8 cellular contexts compared by ENCODE assay signal in the genomic region with DNA sequence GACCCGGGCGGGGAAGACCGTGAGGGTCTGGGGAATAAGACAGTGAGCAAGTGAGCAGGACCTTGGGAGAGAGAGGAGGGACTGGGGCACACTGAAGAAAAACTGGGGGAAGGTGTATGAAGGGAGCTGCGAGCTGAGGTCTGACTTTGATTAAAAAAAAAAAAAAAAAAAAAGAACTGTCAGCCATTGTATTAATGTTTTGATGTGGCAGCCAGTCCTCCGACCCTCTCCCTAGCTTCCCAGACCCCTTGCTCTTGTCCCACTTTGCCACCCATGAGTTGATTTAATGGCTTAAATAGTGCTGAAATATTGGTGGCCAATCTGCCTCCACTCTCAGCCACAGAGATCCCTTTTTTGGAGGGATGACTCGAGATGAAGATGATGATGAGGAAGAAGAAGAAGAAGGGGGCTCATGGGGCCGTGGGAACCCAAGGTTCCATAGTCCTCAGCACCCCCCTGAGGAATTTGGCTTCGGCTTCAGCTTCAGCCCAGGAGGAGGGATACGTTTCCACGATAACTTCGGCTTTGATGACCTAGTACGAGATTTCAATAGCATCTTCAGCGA. TPM values are rescaled to one million over a fixed set of nuclear protein-coding genes. Genes with fewer than 3 reads are reported as not detected.
DNase-seq lines count a peak whose midpoint lies in the region; ATAC-seq and TF ChIP-seq lines count a peak whose summit lies in the region.

No MANE protein-coding gene starts in this region.

- H3K4me1 ChIP-seq in DND-41 (ENCODE audit: insufficient read depth, low read length) (peaks cover 26% of the 10 kb centered on the region), Peyer's patch (peaks cover 0 to 20% (median 3%) of the 10 kb centered on the region in 4 donors), esophagus muscularis mucosa (peaks cover 16 to 24% (median 24%) of the 10 kb centered on the region in 4 donors), ovary (ENCODE audit: insufficient read depth) (peaks cover 2% of the 10 kb centered on the region)

- no peaks in the 10 kb centered on the region for H4K20me1 ChIP-seq in DND-41 (ENCODE audit: insufficient read depth, low read length)

- ATAC-seq in DND-41 (ENCODE audit: insufficient read depth, low read depth) (no peak), HG03469 (IDR thresholded peaks at IDR 0.05; ENCODE audit: unreplicated experiment) (no peak), HG03139 (IDR thresholded peaks at IDR 0.05; ENCODE audit: unreplicated experiment) (no peak), HG02970 (IDR thresholded peaks at IDR 0.05; ENCODE audit: low FRiP score, unreplicated experiment) (no peak)

- no peak for TF ChIP-seq POLR2A in Peyer's patch (IDR thresholded peaks at IDR 0.05)
- no peak for TF ChIP-seq POLR2A in esophagus muscularis mucosa (IDR thresholded peaks at IDR 0.05; ENCODE audit: low read depth)
- no peak for TF ChIP-seq POLR2A in ovary (IDR thresholded peaks at IDR 0.05)

- H3K27me3 ChIP-seq in DND-41 (ENCODE audit: insufficient read depth, low read length, poor library complexity) (no peaks in the 10 kb centered on the region), Peyer's patch (no peaks in the 10 kb centered on the region), esophagus muscularis mucosa (no peaks in the 10 kb centered on the region), ovary (no peaks in the 10 kb centered on the region)

- H3K4me3 ChIP-seq in DND-41 (ENCODE audit: low read depth in 1 of 2, low read length in 2 of 2) (peak overlapping the region; percentile 98), Peyer's patch (peak overlapping the region; percentile 73 to 87 (median 80)), esophagus muscularis mucosa (peak overlapping the region; percentile 70 to 86 (median 73)), ovary (peak overlapping the region; percentile 91)

- H3K27ac ChIP-seq in DND-41 (ENCODE audit: low read length) (peak overlapping the region; percentile 94), Peyer's patch (peak overlapping the region; percentile 83 to 91 (median 86)), esophagus muscularis mucosa (replicated peaks in 1 of 4) (peak overlapping the region; percentile 86 to 92 (median 87)), ovary (peak overlapping the region; percentile 69 to 89)

- TF ChIP-seq EP300 in esophagus muscularis mucosa (IDR thresholded peaks at IDR 0.05) (no peak), ovary (IDR thresholded peaks at IDR 0.05) (no peak)

- peaks cover 15% of the 10 kb centered on the region for H3K79me2 ChIP-seq in DND-41 (ENCODE audit: insufficient read depth, low read length)

- H3K9me3 ChIP-seq in DND-41 (ENCODE audit: insufficient read depth, low read length, severe bottlenecking) (no peaks in the 10 kb centered on the region), Peyer's patch (no peaks in the 10 kb centered on the region), esophagus muscularis mucosa (no peaks in the 10 kb centered on the region), ovary (no peaks in the 10 kb centered on the region)

- peak overlapping the region; percentile 95 for H3K9ac ChIP-seq in DND-41 (ENCODE audit: low read depth, low read length)

- TF ChIP-seq CTCF in DND-41 (IDR thresholded peaks at IDR 0.05; ENCODE audit: borderline replicate concordance, extremely low read depth, low read length, poor library complexity, severe bottlenecking) (no peak), Peyer's patch (IDR thresholded peaks at IDR 0.05) (no peak), esophagus muscularis mucosa (IDR thresholded peaks at IDR 0.05) (no peak), ovary (IDR thresholded peaks at IDR 0.05) (no peak)

- WGBS in esophagus muscularis mucosa, result 44% methylated on average over 13 of the region's 13 CpGs
- WGBS in ovary, 3 donors, result 34 to 43% (median 37%) methylated on average over 13 of the region's 13 CpGs

- DNase-seq in DND-41 (no peak), Peyer's patch (no peak), esophagus muscularis mucosa (ENCODE audit: extremely low spot score) (no peak), ovary (no peak), pons (ENCODE audit: low spot score) (no peak)

- H3K36me3 ChIP-seq in DND-41 (ENCODE audit: insufficient read depth, low read length), result peaks cover 45% of the 10 kb centered on the region
- H3K36me3 ChIP-seq in Peyer's patch, result peaks cover 0 to 40% (median 3%) of the 10 kb centered on the region in 3 donors
- peaks cover 35 to 71% (median 50%) of the 10 kb centered on the region in 4 donors for H3K36me3 ChIP-seq in esophagus muscularis mucosa
- no peaks in the 10 kb centered on the region for H3K36me3 ChIP-seq in ovary

- peak overlapping the region; percentile 93 for H3K4me2 ChIP-seq in DND-41 (ENCODE audit: insufficient read depth, low read length)

- H2AFZ ChIP-seq in DND-41 (ENCODE audit: low read depth, low read length), result peak overlapping the region; percentile 97

- intact Hi-C loops in esophagus muscularis mucosa (cut with DNase I), result loop anchor here (2.0 to 5.0 kb wide), 3 partner anchors 49 to 76 kb away; a partner anchor contains a TSS
- intact Hi-C loops in ovary (cut with DNase I), result loop anchor here in 1 of 4 donors (5.0 kb wide), 1 partner anchor 49 kb away; a partner anchor contains a TSS

RNA-seq across cellular contexts. Expression of a gene that starts 0.7 kb away (rescaled TPM):
- total RNA-seq in Peyer's patch (100 to 1,000 TPM in 1 of 4 donors, 10 to 100 TPM in 3; 71.8 to 125 (median 75.6) TPM), esophagus muscularis mucosa (100 to 1,000 TPM in 2 of 4 donors, 10 to 100 TPM in 2; 71.0 to 127 (median 104) TPM), ovary (100 to 1,000 TPM in 2 of 7 donors, 10 to 100 TPM in 5; 67.2 to 134 (median 81.3) TPM)
- polyA plus RNA-seq in ovary, result 100 to 1,000 TPM in 1 of 2 donors, 10 to 100 TPM in 1; 90.1 to 198 TPM

RNA-seq across cellular contexts. Expression of a gene that starts 47.8 kb away (rescaled TPM):
- total RNA-seq in Peyer's patch (under 1 TPM in 1 of 4 donors, not detected in 3; 0.85 TPM), esophagus muscularis mucosa (not detected), ovary (1 to 10 TPM in 1 of 7 donors, under 1 TPM in 1, not detected in 5; 0.23 to 1.0 TPM)
- polyA plus RNA-seq in ovary, result under 1 TPM in 1 of 2 donors, not detected in 1; 0.13 TPM

RNA-seq across cellular contexts. Expression of a gene that starts 52.2 kb away (rescaled TPM):
- total RNA-seq in Peyer's patch, result 10 to 100 TPM; 18.6 to 56.9 (median 31.8) TPM
- 100 to 1,000 TPM; 108 to 178 (median 128) TPM for total RNA-seq in esophagus muscularis mucosa
- total RNA-seq in ovary, result 100 to 1,000 TPM in 1 of 7 donors, 10 to 100 TPM in 6; 59.7 to 112 (median 83.7) TPM
- polyA plus RNA-seq in ovary, result 10 to 100 TPM; 53.0 to 54.7 TPM

RNA-seq across cellular contexts. Expression of a gene that starts 52.3 kb away (rescaled TPM):
- total RNA-seq in Peyer's patch, result 100 to 1,000 TPM in 1 of 4 donors, 10 to 100 TPM in 3; 48.9 to 169 (median 71.2) TPM
- total RNA-seq in esophagus muscularis mucosa, result 10 to 100 TPM; 53.6 to 79.7 (median 63.4) TPM
- 100 to 1,000 TPM in 5 of 7 donors, 10 to 100 TPM in 2; 45.5 to 161 (median 133) TPM for total RNA-seq in ovary
- 100 to 1,000 TPM in 1 of 2 donors, 10 to 100 TPM in 1; 76.4 to 172 TPM for polyA plus RNA-seq in ovary
